8 cellular contexts compared by ENCODE assay signal in genomic region chr7:74454948-74455804, GRCh38. TPM values are rescaled to one million over a fixed set of nuclear protein-coding genes. Genes with fewer than 3 reads are reported as not detected.
DNase-seq lines count a peak whose midpoint lies in the region; TF ChIP-seq lines count a peak whose summit lies in the region.

No MANE protein-coding gene starts in this region.

- H3K27me3 Mint-ChIP-seq in nephron progenitor cell (ENCODE audit: low read depth, poor library complexity): peaks cover 4% of the 10 kb centered on the region
- H3K27me3 Mint-ChIP-seq in immature natural killer cell (ENCODE audit: low read depth in 3 of 3): peaks cover 1 to 15% (median 9%) of the 10 kb centered on the region in 3 donors

- TF ChIP-seq CTCF in Peyer's patch (IDR thresholded peaks at IDR 0.05): no peak
- TF ChIP-seq CTCF in esophagus squamous epithelium (IDR thresholded peaks at IDR 0.05): no peak
- TF ChIP-seq CTCF in nephron progenitor cell (IDR thresholded peaks at IDR 0.05): no peak

- H3K4me1 Mint-ChIP-seq in nephron progenitor cell (peaks cover 53% of the 10 kb centered on the region), immature natural killer cell (peaks cover 7 to 9% of the 10 kb centered on the region in 2 donors)

- no peaks in the 10 kb centered on the region for H3K9me3 ChIP-seq in Peyer's patch
- H3K9me3 ChIP-seq in esophagus squamous epithelium: no peaks in the 10 kb centered on the region

- H3K27ac Mint-ChIP-seq in nephron progenitor cell (peak overlapping the region; percentile 68), immature natural killer cell (no peak overlapping the region)

- peak overlapping the region in 3 of 4 donors; percentile 49 to 89 (median 84) for H3K4me3 ChIP-seq in Peyer's patch
- peak overlapping the region; percentile 80 to 96 (median 90) for H3K4me3 ChIP-seq in esophagus squamous epithelium

- H3K9me3 Mint-ChIP-seq in nephron progenitor cell (no peaks in the 10 kb centered on the region), immature natural killer cell (no peaks in the 10 kb centered on the region)

- H3K27me3 ChIP-seq in Peyer's patch: no peaks in the 10 kb centered on the region
- H3K27me3 ChIP-seq in esophagus squamous epithelium: no peaks in the 10 kb centered on the region

- DNase-seq in C1 segment of cervical spinal cord (lab: John Stamatoyannopoulos, UW): peak in 11 of 14 donors; percentile 10 to 73 (median 44)
- DNase-seq in Peyer's patch: peak in 2 of 3 donors; percentile 76 to 82
- no peak for DNase-seq in esophagus squamous epithelium (lab: John Stamatoyannopoulos, UW)
- DNase-seq in nephron progenitor cell: peak; percentile 40
- no peak for DNase-seq in COLO829 (ENCODE audit: low spot score)
- DNase-seq in EL: no peak
- no peak for DNase-seq in immature natural killer cell
- no peak for DNase-seq in SIG-M5 (lab: John Stamatoyannopoulos, UW)

- H3K27ac ChIP-seq in Peyer's patch (peak overlapping the region; percentile 60 to 90 (median 74)), esophagus squamous epithelium (peak overlapping the region; percentile 96 to 98 (median 96))

- H3K4me3 Mint-ChIP-seq in nephron progenitor cell (peak overlapping the region; percentile 77), immature natural killer cell (peak overlapping the region in 2 of 5 donors; percentile 21 to 33)

- WGBS in esophagus squamous epithelium, 2 donors: 63 to 75% methylated on average over 5 to 12 of the region's 24 CpGs

- intact Hi-C loops in esophagus squamous epithelium (cut with DNase I): no loop called here

- peaks cover 3 to 31% (median 12%) of the 10 kb centered on the region in 4 donors for H3K4me1 ChIP-seq in Peyer's patch
- peaks cover 18 to 78% (median 22%) of the 10 kb centered on the region in 3 donors for H3K4me1 ChIP-seq in esophagus squamous epithelium

- TF ChIP-seq POLR2A in Peyer's patch (IDR thresholded peaks at IDR 0.05) (peak in 1 of 2 donors; percentile 72), esophagus squamous epithelium (IDR thresholded peaks at IDR 0.05) (no peak)

- peaks cover 7% of the 10 kb centered on the region for H3K36me3 Mint-ChIP-seq in nephron progenitor cell (ENCODE audit: low read depth)
- no peaks in the 10 kb centered on the region for H3K36me3 Mint-ChIP-seq in immature natural killer cell

- H3K36me3 ChIP-seq in Peyer's patch: no peaks in the 10 kb centered on the region
- H3K36me3 ChIP-seq in esophagus squamous epithelium: peaks cover 0 to 4% (median 0%) of the 10 kb centered on the region in 3 donors

RNA-seq across cellular contexts. Expression of gene GTF2IRD1, which starts 1.5 kb away (rescaled TPM):
- 10 to 100 TPM in 3 of 4 donors, 1 to 10 TPM in 1; 2.8 to 27.1 (median 17.1) TPM for total RNA-seq in Peyer's patch
- 10 to 100 TPM; 26.8 to 35.6 (median 28.5) TPM for total RNA-seq in esophagus squamous epithelium
- not detected for polyA plus RNA-seq in immature natural killer cell

Comparison
In these comparisons a context has a peak if more than half of its experiments do, and no peak if none do; other contexts are left out.
1. DNase-seq: peak in C1 segment of cervical spinal cord (11 of 14), Peyer's patch (2 of 3) and nephron progenitor cell (single experiment); none in esophagus squamous epithelium (single experiment), COLO829 (single experiment), EL (single experiment), immature natural killer cell (0 of 3) and SIG-M5 (single experiment).